1 cellular context compared by ENCODE assay signal in the genomic region with DNA sequence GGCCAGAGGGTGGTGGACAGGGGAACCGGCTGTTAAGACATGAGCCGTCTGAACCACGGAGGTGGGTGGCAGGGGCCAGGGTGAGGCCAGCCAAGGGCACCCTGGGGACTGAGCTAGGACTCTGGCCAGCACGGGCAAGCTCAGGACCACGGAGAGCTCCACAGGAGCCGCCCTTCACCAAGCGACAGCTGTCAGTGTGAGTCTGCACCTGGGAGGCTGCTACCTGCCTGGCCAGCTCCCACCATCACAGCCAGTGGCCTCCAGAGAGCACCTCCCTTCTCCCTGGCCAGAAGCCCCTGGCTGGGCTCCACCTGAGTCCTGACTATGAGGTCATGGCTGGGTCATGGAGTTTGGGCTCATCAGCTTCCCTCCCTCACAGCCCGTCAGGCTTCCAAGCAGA.
TF ChIP-seq lines count a peak whose summit lies in the region.

No MANE protein-coding gene starts in this region.

TF ChIP-seq in HepG2, 621 proteins besides CTCF, POLR2A, EP300 and RAD21 (continued from another document and continues in another):
- TF ChIP-seq, protein P1, sequence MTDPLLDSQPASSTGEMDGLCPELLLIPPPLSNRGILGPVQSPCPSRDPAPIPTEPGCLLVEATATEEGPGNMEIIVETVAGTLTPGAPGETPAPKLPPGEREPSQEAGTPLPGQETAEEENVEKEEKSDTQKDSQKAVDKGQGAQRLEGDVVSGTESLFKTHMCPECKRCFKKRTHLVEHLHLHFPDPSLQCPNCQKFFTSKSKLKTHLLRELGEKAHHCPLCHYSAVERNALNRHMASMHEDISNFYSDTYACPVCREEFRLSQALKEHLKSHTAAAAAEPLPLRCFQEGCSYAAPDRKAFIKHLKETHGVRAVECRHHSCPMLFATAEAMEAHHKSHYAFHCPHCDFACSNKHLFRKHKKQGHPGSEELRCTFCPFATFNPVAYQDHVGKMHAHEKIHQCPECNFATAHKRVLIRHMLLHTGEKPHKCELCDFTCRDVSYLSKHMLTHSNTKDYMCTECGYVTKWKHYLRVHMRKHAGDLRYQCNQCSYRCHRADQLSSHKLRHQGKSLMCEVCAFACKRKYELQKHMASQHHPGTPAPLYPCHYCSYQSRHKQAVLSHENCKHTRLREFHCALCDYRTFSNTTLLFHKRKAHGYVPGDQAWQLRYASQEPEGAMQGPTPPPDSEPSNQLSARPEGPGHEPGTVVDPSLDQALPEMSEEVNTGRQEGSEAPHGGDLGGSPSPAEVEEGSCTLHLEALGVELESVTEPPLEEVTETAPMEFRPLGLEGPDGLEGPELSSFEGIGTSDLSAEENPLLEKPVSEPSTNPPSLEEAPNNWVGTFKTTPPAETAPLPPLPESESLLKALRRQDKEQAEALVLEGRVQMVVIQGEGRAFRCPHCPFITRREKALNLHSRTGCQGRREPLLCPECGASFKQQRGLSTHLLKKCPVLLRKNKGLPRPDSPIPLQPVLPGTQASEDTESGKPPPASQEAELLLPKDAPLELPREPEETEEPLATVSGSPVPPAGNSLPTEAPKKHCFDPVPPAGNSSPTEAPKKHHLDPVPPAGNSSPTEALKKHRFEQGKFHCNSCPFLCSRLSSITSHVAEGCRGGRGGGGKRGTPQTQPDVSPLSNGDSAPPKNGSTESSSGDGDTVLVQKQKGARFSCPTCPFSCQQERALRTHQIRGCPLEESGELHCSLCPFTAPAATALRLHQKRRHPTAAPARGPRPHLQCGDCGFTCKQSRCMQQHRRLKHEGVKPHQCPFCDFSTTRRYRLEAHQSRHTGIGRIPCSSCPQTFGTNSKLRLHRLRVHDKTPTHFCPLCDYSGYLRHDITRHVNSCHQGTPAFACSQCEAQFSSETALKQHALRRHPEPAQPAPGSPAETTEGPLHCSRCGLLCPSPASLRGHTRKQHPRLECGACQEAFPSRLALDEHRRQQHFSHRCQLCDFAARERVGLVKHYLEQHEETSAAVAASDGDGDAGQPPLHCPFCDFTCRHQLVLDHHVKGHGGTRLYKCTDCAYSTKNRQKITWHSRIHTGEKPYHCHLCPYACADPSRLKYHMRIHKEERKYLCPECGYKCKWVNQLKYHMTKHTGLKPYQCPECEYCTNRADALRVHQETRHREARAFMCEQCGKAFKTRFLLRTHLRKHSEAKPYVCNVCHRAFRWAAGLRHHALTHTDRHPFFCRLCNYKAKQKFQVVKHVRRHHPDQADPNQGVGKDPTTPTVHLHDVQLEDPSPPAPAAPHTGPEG (CRISPR knock-in tag; IDR thresholded peaks at IDR 0.05) = 0 out of 2 replicates have a peak, but pooled peaks have one; percentile 39
- TF ChIP-seq MIER2 (CRISPR knock-in tag; IDR thresholded peaks at IDR 0.05) = peak; percentile 98
- no peak for TF ChIP-seq ZNF572 (CRISPR knock-in tag; IDR thresholded peaks at IDR 0.05)
- TF ChIP-seq, protein P2, sequence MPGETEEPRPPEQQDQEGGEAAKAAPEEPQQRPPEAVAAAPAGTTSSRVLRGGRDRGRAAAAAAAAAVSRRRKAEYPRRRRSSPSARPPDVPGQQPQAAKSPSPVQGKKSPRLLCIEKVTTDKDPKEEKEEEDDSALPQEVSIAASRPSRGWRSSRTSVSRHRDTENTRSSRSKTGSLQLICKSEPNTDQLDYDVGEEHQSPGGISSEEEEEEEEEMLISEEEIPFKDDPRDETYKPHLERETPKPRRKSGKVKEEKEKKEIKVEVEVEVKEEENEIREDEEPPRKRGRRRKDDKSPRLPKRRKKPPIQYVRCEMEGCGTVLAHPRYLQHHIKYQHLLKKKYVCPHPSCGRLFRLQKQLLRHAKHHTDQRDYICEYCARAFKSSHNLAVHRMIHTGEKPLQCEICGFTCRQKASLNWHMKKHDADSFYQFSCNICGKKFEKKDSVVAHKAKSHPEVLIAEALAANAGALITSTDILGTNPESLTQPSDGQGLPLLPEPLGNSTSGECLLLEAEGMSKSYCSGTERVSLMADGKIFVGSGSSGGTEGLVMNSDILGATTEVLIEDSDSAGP (CRISPR knock-in tag; IDR thresholded peaks at IDR 0.05; ENCODE audit: borderline replicate concordance) = no peak
- no peak for TF ChIP-seq SMARCE1 (IDR thresholded peaks at IDR 0.05; ENCODE audit: borderline replicate concordance)
- TF ChIP-seq NR2F6 (IDR thresholded peaks at IDR 0.05) = no peak
- 0 out of 2 replicates have a peak, but pooled peaks have one; percentile 29 for TF ChIP-seq NR2F6 (CRISPR knock-in tag; IDR thresholded peaks at IDR 0.05)
- no peak for TF ChIP-seq PTBP1 (IDR thresholded peaks at IDR 0.05; ENCODE audit: low read depth, low read length, poor library complexity, severe bottlenecking)
- peak; percentile 30; the same call in 1 of the 2 replicates for TF ChIP-seq IRF2 (CRISPR knock-in tag; IDR thresholded peaks at IDR 0.05)
- peak; percentile 90 for TF ChIP-seq WIZ (CRISPR knock-in tag; IDR thresholded peaks at IDR 0.05)
- no peak for TF ChIP-seq CBX2 (IDR thresholded peaks at IDR 0.05; ENCODE audit: low read depth, low read length)
- no peak for TF ChIP-seq CBX2 (CRISPR knock-in tag; IDR thresholded peaks at IDR 0.05; ENCODE audit: low read depth)
- 0 out of 2 replicates have a peak, but pooled peaks have one; percentile 40 for TF ChIP-seq KDM4B (CRISPR knock-in tag; IDR thresholded peaks at IDR 0.05)
- 0 out of 2 replicates have a peak, but pooled peaks have one; percentile 11 for TF ChIP-seq ZNF644 (CRISPR knock-in tag; IDR thresholded peaks at IDR 0.05; ENCODE audit: low read depth)
- 0 out of 2 replicates have a peak, but pooled peaks have one; percentile 20 for TF ChIP-seq FOXA3 (CRISPR knock-in tag; IDR thresholded peaks at IDR 0.05)
- TF ChIP-seq THAP11 (CRISPR knock-in tag; IDR thresholded peaks at IDR 0.05) = peak; percentile 61
- TF ChIP-seq PHF8 (CRISPR knock-in tag; IDR thresholded peaks at IDR 0.05) = 0 out of 2 replicates have a peak, but pooled peaks have one; percentile 21
- TF ChIP-seq JDP2 (CRISPR knock-in tag; IDR thresholded peaks at IDR 0.05; ENCODE audit: borderline replicate concordance) = peak; percentile 25; the same call in 1 of the 2 replicates
- no peak for TF ChIP-seq AGO2 (optimal IDR thresholded peaks at IDR 0.05; ENCODE audit: low read depth, low read length)
- TF ChIP-seq, protein P3, sequence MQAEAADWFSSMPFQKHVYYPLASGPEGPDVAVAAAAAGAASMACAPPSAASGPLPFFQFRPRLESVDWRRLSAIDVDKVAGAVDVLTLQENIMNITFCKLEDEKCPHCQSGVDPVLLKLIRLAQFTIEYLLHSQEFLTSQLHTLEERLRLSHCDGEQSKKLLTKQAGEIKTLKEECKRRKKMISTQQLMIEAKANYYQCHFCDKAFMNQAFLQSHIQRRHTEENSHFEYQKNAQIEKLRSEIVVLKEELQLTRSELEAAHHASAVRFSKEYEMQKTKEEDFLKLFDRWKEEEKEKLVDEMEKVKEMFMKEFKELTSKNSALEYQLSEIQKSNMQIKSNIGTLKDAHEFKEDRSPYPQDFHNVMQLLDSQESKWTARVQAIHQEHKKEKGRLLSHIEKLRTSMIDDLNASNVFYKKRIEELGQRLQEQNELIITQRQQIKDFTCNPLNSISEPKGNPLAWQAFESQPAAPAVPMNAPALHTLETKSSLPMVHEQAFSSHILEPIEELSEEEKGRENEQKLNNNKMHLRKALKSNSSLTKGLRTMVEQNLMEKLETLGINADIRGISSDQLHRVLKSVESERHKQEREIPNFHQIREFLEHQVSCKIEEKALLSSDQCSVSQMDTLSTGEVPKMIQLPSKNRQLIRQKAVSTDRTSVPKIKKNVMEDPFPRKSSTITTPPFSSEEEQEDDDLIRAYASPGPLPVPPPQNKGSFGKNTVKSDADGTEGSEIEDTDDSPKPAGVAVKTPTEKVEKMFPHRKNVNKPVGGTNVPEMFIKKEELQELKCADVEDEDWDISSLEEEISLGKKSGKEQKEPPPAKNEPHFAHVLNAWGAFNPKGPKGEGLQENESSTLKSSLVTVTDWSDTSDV (CRISPR knock-in tag; IDR thresholded peaks at IDR 0.05) = 0 out of 2 replicates have a peak, but pooled peaks have one; percentile 43
- no peak for TF ChIP-seq ZNF501 (CRISPR knock-in tag; IDR thresholded peaks at IDR 0.05)
- TF ChIP-seq, protein P4, sequence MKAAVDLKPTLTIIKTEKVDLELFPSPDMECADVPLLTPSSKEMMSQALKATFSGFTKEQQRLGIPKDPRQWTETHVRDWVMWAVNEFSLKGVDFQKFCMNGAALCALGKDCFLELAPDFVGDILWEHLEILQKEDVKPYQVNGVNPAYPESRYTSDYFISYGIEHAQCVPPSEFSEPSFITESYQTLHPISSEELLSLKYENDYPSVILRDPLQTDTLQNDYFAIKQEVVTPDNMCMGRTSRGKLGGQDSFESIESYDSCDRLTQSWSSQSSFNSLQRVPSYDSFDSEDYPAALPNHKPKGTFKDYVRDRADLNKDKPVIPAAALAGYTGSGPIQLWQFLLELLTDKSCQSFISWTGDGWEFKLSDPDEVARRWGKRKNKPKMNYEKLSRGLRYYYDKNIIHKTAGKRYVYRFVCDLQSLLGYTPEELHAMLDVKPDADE (CRISPR knock-in tag; IDR thresholded peaks at IDR 0.05) = 0 out of 2 replicates have a peak, but pooled peaks have one; percentile 69
- peak; percentile 69; the same call in 1 of the 2 replicates for TF ChIP-seq ZNF256 (CRISPR knock-in tag; conservative IDR thresholded peaks at IDR 0.05)
- TF ChIP-seq, protein P5, sequence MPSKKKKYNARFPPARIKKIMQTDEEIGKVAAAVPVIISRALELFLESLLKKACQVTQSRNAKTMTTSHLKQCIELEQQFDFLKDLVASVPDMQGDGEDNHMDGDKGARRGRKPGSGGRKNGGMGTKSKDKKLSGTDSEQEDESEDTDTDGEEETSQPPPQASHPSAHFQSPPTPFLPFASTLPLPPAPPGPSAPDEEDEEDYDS (CRISPR knock-in tag; IDR thresholded peaks at IDR 0.05) = 0 out of 2 replicates have a peak, but pooled peaks have one; percentile 22
- 0 out of 2 replicates have a peak, but pooled peaks have one; percentile 53 for TF ChIP-seq ZNF776 (CRISPR knock-in tag; IDR thresholded peaks at IDR 0.05)
- TF ChIP-seq, protein P6, sequence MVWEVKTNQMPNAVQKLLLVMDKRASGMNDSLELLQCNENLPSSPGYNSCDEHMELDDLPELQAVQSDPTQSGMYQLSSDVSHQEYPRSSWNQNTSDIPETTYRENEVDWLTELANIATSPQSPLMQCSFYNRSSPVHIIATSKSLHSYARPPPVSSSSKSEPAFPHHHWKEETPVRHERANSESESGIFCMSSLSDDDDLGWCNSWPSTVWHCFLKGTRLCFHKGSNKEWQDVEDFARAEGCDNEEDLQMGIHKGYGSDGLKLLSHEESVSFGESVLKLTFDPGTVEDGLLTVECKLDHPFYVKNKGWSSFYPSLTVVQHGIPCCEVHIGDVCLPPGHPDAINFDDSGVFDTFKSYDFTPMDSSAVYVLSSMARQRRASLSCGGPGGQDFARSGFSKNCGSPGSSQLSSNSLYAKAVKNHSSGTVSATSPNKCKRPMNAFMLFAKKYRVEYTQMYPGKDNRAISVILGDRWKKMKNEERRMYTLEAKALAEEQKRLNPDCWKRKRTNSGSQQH (CRISPR knock-in tag; IDR thresholded peaks at IDR 0.05; ENCODE audit: low read depth) = peak; percentile 87
- TF ChIP-seq ZBTB21 (CRISPR knock-in tag; IDR thresholded peaks at IDR 0.05) = peak; percentile 56; the same call in 1 of the 2 replicates
- TF ChIP-seq, protein P7, sequence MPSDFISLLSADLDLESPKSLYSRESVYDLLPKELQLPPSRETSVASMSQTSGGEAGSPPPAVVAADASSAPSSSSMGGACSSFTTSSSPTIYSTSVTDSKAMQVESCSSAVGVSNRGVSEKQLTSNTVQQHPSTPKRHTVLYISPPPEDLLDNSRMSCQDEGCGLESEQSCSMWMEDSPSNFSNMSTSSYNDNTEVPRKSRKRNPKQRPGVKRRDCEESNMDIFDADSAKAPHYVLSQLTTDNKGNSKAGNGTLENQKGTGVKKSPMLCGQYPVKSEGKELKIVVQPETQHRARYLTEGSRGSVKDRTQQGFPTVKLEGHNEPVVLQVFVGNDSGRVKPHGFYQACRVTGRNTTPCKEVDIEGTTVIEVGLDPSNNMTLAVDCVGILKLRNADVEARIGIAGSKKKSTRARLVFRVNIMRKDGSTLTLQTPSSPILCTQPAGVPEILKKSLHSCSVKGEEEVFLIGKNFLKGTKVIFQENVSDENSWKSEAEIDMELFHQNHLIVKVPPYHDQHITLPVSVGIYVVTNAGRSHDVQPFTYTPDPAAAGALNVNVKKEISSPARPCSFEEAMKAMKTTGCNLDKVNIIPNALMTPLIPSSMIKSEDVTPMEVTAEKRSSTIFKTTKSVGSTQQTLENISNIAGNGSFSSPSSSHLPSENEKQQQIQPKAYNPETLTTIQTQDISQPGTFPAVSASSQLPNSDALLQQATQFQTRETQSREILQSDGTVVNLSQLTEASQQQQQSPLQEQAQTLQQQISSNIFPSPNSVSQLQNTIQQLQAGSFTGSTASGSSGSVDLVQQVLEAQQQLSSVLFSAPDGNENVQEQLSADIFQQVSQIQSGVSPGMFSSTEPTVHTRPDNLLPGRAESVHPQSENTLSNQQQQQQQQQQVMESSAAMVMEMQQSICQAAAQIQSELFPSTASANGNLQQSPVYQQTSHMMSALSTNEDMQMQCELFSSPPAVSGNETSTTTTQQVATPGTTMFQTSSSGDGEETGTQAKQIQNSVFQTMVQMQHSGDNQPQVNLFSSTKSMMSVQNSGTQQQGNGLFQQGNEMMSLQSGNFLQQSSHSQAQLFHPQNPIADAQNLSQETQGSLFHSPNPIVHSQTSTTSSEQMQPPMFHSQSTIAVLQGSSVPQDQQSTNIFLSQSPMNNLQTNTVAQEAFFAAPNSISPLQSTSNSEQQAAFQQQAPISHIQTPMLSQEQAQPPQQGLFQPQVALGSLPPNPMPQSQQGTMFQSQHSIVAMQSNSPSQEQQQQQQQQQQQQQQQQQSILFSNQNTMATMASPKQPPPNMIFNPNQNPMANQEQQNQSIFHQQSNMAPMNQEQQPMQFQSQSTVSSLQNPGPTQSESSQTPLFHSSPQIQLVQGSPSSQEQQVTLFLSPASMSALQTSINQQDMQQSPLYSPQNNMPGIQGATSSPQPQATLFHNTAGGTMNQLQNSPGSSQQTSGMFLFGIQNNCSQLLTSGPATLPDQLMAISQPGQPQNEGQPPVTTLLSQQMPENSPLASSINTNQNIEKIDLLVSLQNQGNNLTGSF (CRISPR knock-in tag; IDR thresholded peaks at IDR 0.05) = peak; percentile 92
- TF ChIP-seq, protein P8, sequence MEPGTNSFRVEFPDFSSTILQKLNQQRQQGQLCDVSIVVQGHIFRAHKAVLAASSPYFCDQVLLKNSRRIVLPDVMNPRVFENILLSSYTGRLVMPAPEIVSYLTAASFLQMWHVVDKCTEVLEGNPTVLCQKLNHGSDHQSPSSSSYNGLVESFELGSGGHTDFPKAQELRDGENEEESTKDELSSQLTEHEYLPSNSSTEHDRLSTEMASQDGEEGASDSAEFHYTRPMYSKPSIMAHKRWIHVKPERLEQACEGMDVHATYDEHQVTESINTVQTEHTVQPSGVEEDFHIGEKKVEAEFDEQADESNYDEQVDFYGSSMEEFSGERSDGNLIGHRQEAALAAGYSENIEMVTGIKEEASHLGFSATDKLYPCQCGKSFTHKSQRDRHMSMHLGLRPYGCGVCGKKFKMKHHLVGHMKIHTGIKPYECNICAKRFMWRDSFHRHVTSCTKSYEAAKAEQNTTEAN (CRISPR knock-in tag; conservative IDR thresholded peaks at IDR 0.05) = peak; percentile 63; the same call in 1 of the 2 replicates
- TF ChIP-seq ZNF431 (CRISPR knock-in tag; IDR thresholded peaks at IDR 0.05; ENCODE audit: borderline replicate concordance, low read depth) = peak; percentile 56; the same call in 1 of the 2 replicates
- TF ChIP-seq, protein P9, sequence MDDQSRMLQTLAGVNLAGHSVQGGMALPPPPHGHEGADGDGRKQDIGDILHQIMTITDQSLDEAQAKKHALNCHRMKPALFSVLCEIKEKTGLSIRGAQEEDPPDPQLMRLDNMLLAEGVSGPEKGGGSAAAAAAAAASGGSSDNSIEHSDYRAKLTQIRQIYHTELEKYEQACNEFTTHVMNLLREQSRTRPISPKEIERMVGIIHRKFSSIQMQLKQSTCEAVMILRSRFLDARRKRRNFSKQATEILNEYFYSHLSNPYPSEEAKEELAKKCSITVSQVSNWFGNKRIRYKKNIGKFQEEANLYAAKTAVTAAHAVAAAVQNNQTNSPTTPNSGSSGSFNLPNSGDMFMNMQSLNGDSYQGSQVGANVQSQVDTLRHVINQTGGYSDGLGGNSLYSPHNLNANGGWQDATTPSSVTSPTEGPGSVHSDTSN (CRISPR knock-in tag; IDR thresholded peaks at IDR 0.05; ENCODE audit: borderline replicate concordance) = 0 out of 2 replicates have a peak, but pooled peaks have one; percentile 55
